In the genomic region with DNA sequence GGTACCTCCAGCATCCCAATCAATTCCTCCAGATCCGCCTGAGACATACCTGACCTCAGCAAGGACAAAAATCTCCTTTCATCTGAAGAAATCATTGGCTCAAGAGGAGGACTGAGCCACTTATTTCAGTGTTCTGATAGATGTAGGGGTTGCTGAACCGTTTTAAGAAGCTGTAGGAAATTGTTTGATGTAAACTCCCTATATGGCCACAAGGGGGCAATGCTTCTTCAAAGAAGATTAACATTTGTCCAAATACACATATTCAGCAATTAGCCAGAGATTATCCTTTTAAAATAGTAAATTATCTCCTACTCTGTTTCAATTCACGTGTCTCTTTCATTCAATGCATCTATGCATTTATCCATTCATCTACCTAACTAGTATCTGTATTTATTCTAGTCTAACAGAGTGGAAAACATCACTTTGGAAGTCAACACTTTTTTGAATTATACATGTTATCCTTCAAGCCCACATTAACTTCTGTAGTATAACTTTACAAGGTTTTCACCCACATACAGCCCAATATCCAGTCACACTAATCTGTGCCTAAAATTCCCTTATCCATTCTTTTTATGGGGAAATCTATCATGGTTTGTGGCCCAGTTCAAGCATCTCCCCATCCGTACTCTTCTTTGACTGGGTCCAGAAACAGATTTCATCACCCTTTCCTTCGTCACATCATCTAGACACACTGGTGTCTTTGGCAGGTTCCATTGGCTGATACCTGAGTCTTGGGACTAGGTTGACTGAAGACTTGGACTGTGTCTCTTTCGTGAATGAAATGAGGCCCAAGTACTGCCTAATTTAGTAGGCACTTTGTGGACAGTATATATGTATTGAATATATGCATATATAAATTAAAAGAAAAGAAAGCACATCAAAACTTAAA, we compare ENCODE assay signal across 7 cellular contexts.
DNase-seq lines count a peak whose midpoint lies in the region; ATAC-seq, FAIRE-seq and TF ChIP-seq lines count a peak whose summit lies in the region.

No MANE protein-coding gene starts in this region.

- ATAC-seq in HepG2, result peak; percentile 86
- no peak for ATAC-seq in HG02759 (IDR thresholded peaks at IDR 0.05; ENCODE audit: unreplicated experiment)

- no peaks in the 10 kb centered on the region for H4K20me1 ChIP-seq in HepG2 (ENCODE audit: insufficient read depth, low read length)

- H3K4me1 ChIP-seq in HepG2 (ENCODE audit: insufficient read depth, low read length), result no peaks in the 10 kb centered on the region

- CTCF ChIA-PET in HepG2 (lab: Yijun Ruan, JAX; ENCODE audit: low intra/inter-chr PET ratio, low total read pairs), result interaction anchor here (1.5 to 3.2 kb wide), 2 partner anchors 16 to 171 kb away, joined by 4 to 32 read pairs; no protein-coding TSS in a partner anchor

- peak; percentile 77 for FAIRE-seq in HepG2 (lab: Jason Lieb, UNC)
- no peak for FAIRE-seq in urothelium cell line (lab: Jason Lieb, UNC)

- H2AFZ ChIP-seq in HepG2 (ENCODE audit: low read length), result no peak overlapping the region

- TF ChIP-seq EP300 in HepG2 (IDR thresholded peaks at IDR 0.05; ENCODE audit: low read depth in 2 of 2, low read length in 2 of 2) (no peak), HepG2 (CRISPR knock-in tag; IDR thresholded peaks at IDR 0.05; ENCODE audit: borderline replicate concordance) (no peak)

- intact Hi-C loops in HepG2 (cut with micrococcal nuclease; ENCODE audit: unreplicated experiment), result loop anchor here (1.0 kb wide), 1 partner anchor 16 kb away; no protein-coding TSS in a partner anchor

- H3K27ac ChIP-seq in brain microvascular endothelial cell, result no peak overlapping the region
- H3K27ac ChIP-seq in HepG2 (ENCODE audit: extremely low read length, insufficient read depth, low read length), result no peak overlapping the region

- H3K36me3 ChIP-seq in brain microvascular endothelial cell (replicated peaks), result no peaks in the 10 kb centered on the region
- no peaks in the 10 kb centered on the region for H3K36me3 ChIP-seq in HepG2 (replicated peaks in 1 of 2; ENCODE audit: control insufficient read depth in 1 of 2, insufficient read depth in 2 of 2, low read length in 2 of 2)

- no peaks in the 10 kb centered on the region for H3K79me2 ChIP-seq in HepG2 (ENCODE audit: insufficient read depth, low read length)

- H3K9ac ChIP-seq in HepG2 (ENCODE audit: insufficient read depth, low read depth, low read length), result no peak overlapping the region

- no peak for TF ChIP-seq RAD21 in HepG2 (CRISPR knock-in tag; IDR thresholded peaks at IDR 0.05)

- 13% methylated on average over 6 of the region's 6 CpGs for WGBS in HepG2 (ENCODE audit: low lambda C conversion rate)

- in situ Hi-C loops in brain microvascular endothelial cell (cut with HindIII; ENCODE audit: low pct_ligation_motif_present, low sequenced_read_pairs) (no loop called here), HepG2 (cut with HindIII; ENCODE audit: extremely low pct_ligation_motif_present, low pct_unique_long_range_greater_than_20kb) (no loop called here)

- no peaks in the 10 kb centered on the region for H3K9me3 ChIP-seq in HepG2 (ENCODE audit: low read length)

- H3K4me3 ChIP-seq in brain microvascular endothelial cell (ENCODE audit: low read depth, low read length), result no peak overlapping the region
- no peak overlapping the region for H3K4me3 ChIP-seq in HepG2 (replicated peaks in 1 of 3; ENCODE audit: insufficient read depth in 1 of 3, low read depth in 2 of 3, low read length in 3 of 3)

- TF ChIP-seq CTCF in brain microvascular endothelial cell (IDR thresholded peaks at IDR 0.05; ENCODE audit: low read depth, low read length, missing control alignments) (peak; percentile 61), HepG2 (CRISPR knock-in tag; IDR thresholded peaks at IDR 0.05) (peak; percentile 81)

- H3K27me3 ChIP-seq in brain microvascular endothelial cell (replicated peaks) (no peaks in the 10 kb centered on the region), HepG2 (ENCODE audit: control insufficient read depth in 1 of 2, insufficient read depth in 2 of 2, low read length in 2 of 2) (no peaks in the 10 kb centered on the region)

- TF ChIP-seq POLR2A in HepG2 (IDR thresholded peaks at IDR 0.05; ENCODE audit: insufficient read depth in 1 of 2, low read depth in 2 of 2, low read length in 2 of 2), result no peak

- H3K4me2 ChIP-seq in HepG2 (ENCODE audit: low read depth, low read length), result no peak overlapping the region

- POLR2A ChIA-PET in HepG2 (lab: Yijun Ruan, JAX), result no interaction called here

- BruUV-seq in HepG2 (replicated peaks; lab: Mats Ljungman, UMichigan), result no TSS peak

- DNase-seq in DMS79 (lab: John Stamatoyannopoulos, UW), result peak; percentile 5
- peak; percentile 38 for DNase-seq in HCEC 1CT
- peak; percentile 1 for DNase-seq in NCI-H526 treated with DMSO at 0.1 percent for 48 hours (lab: John Stamatoyannopoulos, UW)
- DNase-seq in brain microvascular endothelial cell, result peak; percentile 51
- peak; percentile 76 for DNase-seq in HepG2 (ENCODE audit: low spot score)
- peak; percentile 35 for DNase-seq in urothelium cell line (ENCODE audit: low spot score)

TF ChIP-seq in HepG2, 621 proteins besides CTCF, POLR2A, EP300 and RAD21:
- TF ChIP-seq XBP1 (CRISPR knock-in tag; IDR thresholded peaks at IDR 0.05) (no peak), NFIB (CRISPR knock-in tag; IDR thresholded peaks at IDR 0.05; ENCODE audit: borderline replicate concordance) (no peak), ONECUT2 (CRISPR knock-in tag; IDR thresholded peaks at IDR 0.05) (no peak), MIXL1 (CRISPR knock-in tag; IDR thresholded peaks at IDR 0.05) (peak; percentile 55; the same call in 1 of the 2 replicates), MAFF (IDR thresholded peaks at IDR 0.05; ENCODE audit: low read depth, low read length) (peak; percentile 40; the same call in 1 of the 2 replicates), ZNF44 (CRISPR knock-in tag; IDR thresholded peaks at IDR 0.05) (0 out of 2 replicates have a peak, but pooled peaks have one; percentile 49), MED13 (CRISPR knock-in tag; IDR thresholded peaks at IDR 0.05) (no peak), NFE2L1 (CRISPR knock-in tag; IDR thresholded peaks at IDR 0.05; ENCODE audit: borderline replicate concordance) (no peak), STAG1 (CRISPR knock-in tag; IDR thresholded peaks at IDR 0.05) (peak; percentile 61), MED1 (CRISPR knock-in tag; IDR thresholded peaks at IDR 0.05) (no peak), REXO4 (CRISPR knock-in tag; IDR thresholded peaks at IDR 0.05; ENCODE audit: borderline replicate concordance) (0 out of 2 replicates have a peak, but pooled peaks have one; percentile 29), SMC3 (IDR thresholded peaks at IDR 0.05; ENCODE audit: low read length) (peak; percentile 27; the same call in 1 of the 2 replicates), MAFK (conservative IDR thresholded peaks at IDR 0.05 in 1 of 2, IDR thresholded peaks at IDR 0.05 in 1 of 2; ENCODE audit: low read length in 2 of 2) (peak; percentile 49 to 61)
- TF ChIP-seq, protein P1, sequence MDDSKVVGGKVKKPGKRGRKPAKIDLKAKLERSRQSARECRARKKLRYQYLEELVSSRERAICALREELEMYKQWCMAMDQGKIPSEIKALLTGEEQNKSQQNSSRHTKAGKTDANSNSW (CRISPR knock-in tag; IDR thresholded peaks at IDR 0.05; ENCODE audit: borderline replicate concordance), result 0 out of 2 replicates have a peak, but pooled peaks have one; percentile 42
- TF ChIP-seq, protein P2, sequence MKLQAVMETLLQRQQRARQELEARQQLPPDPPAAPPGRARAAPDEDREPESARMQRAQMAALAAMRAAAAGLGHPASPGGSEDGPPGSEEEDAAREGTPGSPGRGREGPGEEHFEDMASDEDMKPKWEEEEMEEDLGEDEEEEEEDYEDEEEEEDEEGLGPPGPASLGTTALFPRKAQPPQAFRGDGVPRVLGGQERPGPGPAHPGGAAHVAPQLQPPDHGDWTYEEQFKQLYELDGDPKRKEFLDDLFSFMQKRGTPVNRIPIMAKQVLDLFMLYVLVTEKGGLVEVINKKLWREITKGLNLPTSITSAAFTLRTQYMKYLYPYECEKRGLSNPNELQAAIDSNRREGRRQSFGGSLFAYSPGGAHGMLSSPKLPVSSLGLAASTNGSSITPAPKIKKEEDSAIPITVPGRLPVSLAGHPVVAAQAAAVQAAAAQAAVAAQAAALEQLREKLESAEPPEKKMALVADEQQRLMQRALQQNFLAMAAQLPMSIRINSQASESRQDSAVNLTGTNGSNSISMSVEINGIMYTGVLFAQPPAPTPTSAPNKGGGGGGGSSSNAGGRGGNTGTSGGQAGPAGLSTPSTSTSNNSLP (IDR thresholded peaks at IDR 0.05; ENCODE audit: low read depth, low read length), result peak; percentile 37; the same call in 1 of the 2 replicates
- TF ChIP-seq, protein P3, sequence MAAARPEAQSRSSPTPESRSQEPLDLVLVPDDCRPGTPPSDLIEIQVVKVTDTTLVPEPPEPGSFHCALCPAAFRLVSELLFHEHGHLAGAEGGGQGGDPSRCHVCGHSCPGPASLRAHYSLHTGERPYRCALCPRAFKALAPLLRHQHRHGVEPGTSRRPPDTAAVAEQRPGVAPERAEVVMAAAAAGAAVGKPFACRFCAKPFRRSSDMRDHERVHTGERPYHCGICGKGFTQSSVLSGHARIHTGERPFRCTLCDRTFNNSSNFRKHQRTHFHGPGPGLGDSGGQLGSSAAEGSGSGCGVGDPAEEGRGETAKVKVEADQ (CRISPR knock-in tag; IDR thresholded peaks at IDR 0.05; ENCODE audit: borderline replicate concordance), result 0 out of 2 replicates have a peak, but pooled peaks have one; percentile 12

Comparison
In these comparisons a context has a peak if more than half of its experiments do, and no peak if none do; other contexts are left out.
1. DNase-seq: peak in every context shown above with its lines; median percentile 76 in HepG2; 51 in brain microvascular endothelial cell; 38 in HCEC 1CT; 35 in urothelium cell line; 5 in DMS79; 1 in NCI-H526 treated with DMSO at 0.1 percent for 48 hours.